Comparison of ENCODE assay signal across 18 cellular contexts in the genomic region with DNA sequence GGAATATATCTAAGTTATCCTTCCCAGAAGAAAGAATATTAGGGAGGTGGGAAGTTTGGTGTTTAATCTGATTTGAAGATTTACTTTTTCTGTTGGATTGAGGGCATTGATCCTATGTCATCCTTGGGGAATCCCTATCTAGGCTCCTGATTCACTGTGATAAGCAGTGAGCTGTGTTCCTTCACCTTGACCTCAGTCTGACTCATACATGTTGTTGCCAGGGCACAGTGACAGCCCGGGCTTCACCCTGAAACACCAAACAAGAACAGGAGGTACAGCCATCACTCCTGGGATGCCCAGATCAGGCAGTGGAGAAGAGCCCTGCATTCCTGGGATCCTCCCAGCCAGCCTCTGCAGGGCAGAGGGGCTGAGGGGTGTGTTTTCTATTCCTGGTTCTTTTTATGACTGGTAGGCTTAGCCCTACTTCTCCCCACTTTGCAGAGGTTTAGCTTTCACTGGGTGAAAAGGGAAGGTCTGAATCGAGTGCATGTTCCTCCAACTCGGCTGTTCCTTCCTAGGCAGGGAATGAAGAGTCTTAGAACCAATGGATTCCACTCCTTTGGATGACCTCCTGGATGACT. TPM values are rescaled to one million over a fixed set of nuclear protein-coding genes. Genes with fewer than 3 reads are reported as not detected.
DNase-seq lines count a peak whose midpoint lies in the region; ATAC-seq and TF ChIP-seq lines count a peak whose summit lies in the region.
"Had no signal": no experiment of that assay in that cellular context is flagged by ENCODE, and none has a peak within 500 bp of the region (broad histone marks: within the 10 kb centered on the region; RNA-seq: fewer than 3 reads in every experiment).

No MANE protein-coding gene starts in this region.

- no peak overlapping the region for H3K27ac ChIP-seq in CD4-positive, alpha-beta T cell (ENCODE audit: low read depth, low read length)
- H3K27ac ChIP-seq: gastroesophageal sphincter, neutrophil, sigmoid colon, suprapubic skin had no signal

- no peaks in the 10 kb centered on the region for H3K9me3 Mint-ChIP-seq in CD4-positive, alpha-beta T cell

- H3K27me3 ChIP-seq in CD4-positive, alpha-beta T cell (ENCODE audit: control insufficient read depth, insufficient read depth, low read length), result no peaks in the 10 kb centered on the region
- H3K27me3 ChIP-seq: gastroesophageal sphincter, neutrophil, sigmoid colon, suprapubic skin had no signal

- no peaks in the 10 kb centered on the region for H3K27me3 Mint-ChIP-seq in CD4-positive, alpha-beta T cell

- H3K4me1 Mint-ChIP-seq in CD4-positive, alpha-beta T cell (ENCODE audit: low read depth), result peaks cover 33% of the 10 kb centered on the region

- no peaks in the 10 kb centered on the region for H3K36me3 Mint-ChIP-seq in CD4-positive, alpha-beta T cell (ENCODE audit: low read depth)

- CTCF ChIA-PET in CD4-positive, alpha-beta T cell (lab: Charles Lee), result interaction anchor here (13.3 kb wide), 1 partner anchor 18 kb away, joined by 248 read pairs; the partner anchor contains the start of gene KDM3B

- peak overlapping the region; percentile 57 for H3K27ac Mint-ChIP-seq in CD4-positive, alpha-beta T cell

- no peak for ATAC-seq in CD4-positive, alpha-beta T cell (ENCODE audit: poor library complexity)
- ATAC-seq in sciatic nerve, result no peak
- no peak for ATAC-seq in HG03097 (IDR thresholded peaks at IDR 0.05; ENCODE audit: low FRiP score, unreplicated experiment)
- no peak for ATAC-seq in HG03159 (IDR thresholded peaks at IDR 0.05; ENCODE audit: unreplicated experiment)
- ATAC-seq: gastroesophageal sphincter had no signal

- peak overlapping the region; percentile 40 for H3K4me3 Mint-ChIP-seq in CD4-positive, alpha-beta T cell

- POLR2A ChIA-PET in CD4-positive, alpha-beta T cell (lab: Charles Lee), result interaction anchor here (1.1 kb wide), 1 partner anchor 17 kb away, joined by 3 read pairs; no protein-coding TSS in a partner anchor

- TF ChIP-seq CTCF in CD4-positive, alpha-beta T cell (IDR thresholded peaks at IDR 0.05), result no peak
- TF ChIP-seq CTCF in fibroblast of mammary gland (conservative IDR thresholded peaks at IDR 0.05; ENCODE audit: control insufficient read depth, insufficient read depth, low read depth, low read length), result no peak

- H3K4me3 ChIP-seq in fibroblast of mammary gland (ENCODE audit: control insufficient read depth, low read depth, low read length), result no peak overlapping the region
- H3K4me3 ChIP-seq: gastroesophageal sphincter, sigmoid colon, suprapubic skin had no signal

- H3K9me3 ChIP-seq in CD4-positive, alpha-beta T cell (ENCODE audit: control insufficient read depth, low read length), result no peaks in the 10 kb centered on the region
- H3K9me3 ChIP-seq: gastroesophageal sphincter, neutrophil, sigmoid colon, suprapubic skin had no signal

- intact Hi-C loops in CD4-positive, alpha-beta T cell (cut with DNase I, micrococcal nuclease), result loop anchor here (5.0 to 10.0 kb wide), 6 partner anchors 123 to 1070 kb away; partner anchors contain the start of genes CDC23 (in 2 of the 2), FAM13B (in 1 of the 2), HNRNPA0 (in 1 of the 2) and HSPA9 (in 1 of the 2)
- intact Hi-C loops in sciatic nerve (cut with DNase I), result no loop called here

- DNase-seq in CD4-positive, alpha-beta T cell, result no peak
- DNase-seq in HCEC 1CT (peak; percentile 26), SW480 (ENCODE audit: low spot score) (peak; percentile 40), fibroblast of mammary gland (ENCODE audit: low read depth) (peak; percentile 27), globus pallidus (ENCODE audit: low spot score) (no peak), sciatic nerve (ENCODE audit: low spot score) (no peak)
- DNase-seq: activated CD4-positive, CD25-positive, alpha-beta regulatory T cell; activated T-cell treated with anti-CD3 and anti-CD28 coated beads for 4 hours; MV-4-11; NCI-H2081; NCI-H774; RPMI8226; sigmoid colon had no signal

RNA-seq across cellular contexts. Expression of gene FAM53C, which starts 3.1 kb away (rescaled TPM):
- 10 to 100 TPM; 81.0 to 83.8 TPM for total RNA-seq in CD4-positive, alpha-beta T cell
- total RNA-seq in sciatic nerve, result 25.6 TPM

RNA-seq across cellular contexts. Expression of gene CDC25C, which starts 3.4 kb away (rescaled TPM):
- not detected for total RNA-seq in CD4-positive, alpha-beta T cell
- not detected for total RNA-seq in sciatic nerve

RNA-seq across cellular contexts. Expression of gene KDM3B, which starts 17.5 kb away (rescaled TPM):
- 10 to 100 TPM; 59.5 to 66.0 TPM for total RNA-seq in CD4-positive, alpha-beta T cell
- 73.7 TPM for total RNA-seq in sciatic nerve

Comparison
In these comparisons a context has a peak if more than half of its experiments do, and no peak if none do; other contexts are left out.
1. DNase-seq: peak in HCEC 1CT (single experiment), SW480 (single experiment) and fibroblast of mammary gland (single experiment); none in CD4-positive, alpha-beta T cell (0 of 10), globus pallidus (single experiment) and sciatic nerve (single experiment).